8 cellular contexts compared by ENCODE assay signal in genomic region chr4:82373816-82374740, GRCh38. TPM values are rescaled to one million over a fixed set of nuclear protein-coding genes. Genes with fewer than 3 reads are reported as not detected.
DNase-seq lines count a peak whose midpoint lies in the region; ATAC-seq and TF ChIP-seq lines count a peak whose summit lies in the region.

HNRNPD (minus strand) TSS chr4:82373991; CDS start chr4:82373678, 313 bp downstream.

- TF ChIP-seq POLR2A in spleen (IDR thresholded peaks at IDR 0.05): peak; percentile 24 to 92 (median 63)

- no peaks in the 10 kb centered on the region for H3K9me3 ChIP-seq in spleen

- intact Hi-C loops in spleen (cut with DNase I; ENCODE audit: low total_unique reads): loop anchor here (5.0 kb wide), 1 partner anchor 53 kb away; no protein-coding TSS in a partner anchor

- ATAC-seq in GM19023 (IDR thresholded peaks at IDR 0.05; ENCODE audit: unreplicated experiment): peak; percentile 94
- ATAC-seq in HG03280 (IDR thresholded peaks at IDR 0.05; ENCODE audit: unreplicated experiment): peak; percentile 92

- peak within 1 kb of the TSS; percentile 79 to 97 (median 88) for H3K4me3 ChIP-seq in spleen

- TF ChIP-seq CTCF in spleen (IDR thresholded peaks at IDR 0.05 in 8 of 11, conservative IDR thresholded peaks at IDR 0.05 in 3 of 11): peak in 3 of 11 experiments; percentile 4 to 26 (median 5)

- peak within 1 kb of the TSS; percentile 97 to 100 (median 100) for H3K27ac ChIP-seq in spleen

- peaks cover 0 to 16% (median 2%) of the 10 kb centered on the region in 6 donors for H3K36me3 ChIP-seq in spleen

- 0 to 1% (median 0%) methylated on average over 81 to 85 of the region's 85 CpGs for WGBS in spleen, 5 donors

- H3K27me3 ChIP-seq in spleen (replicated peaks in 1 of 7): no peaks in the 10 kb centered on the region

- DNase-seq in AG08396 (ENCODE audit: low spot score) (peak; percentile 97), NCI-H345 treated with DMSO at 0.1 percent for 48 hours (lab: John Stamatoyannopoulos, UW; ENCODE audit: unreplicated experiment) (peak; percentile 93), inferior parietal cortex (ENCODE audit: extremely low spot score) (peak; percentile 98), spleen (peak; percentile 98)
- DNase-seq in activated CD4-positive, CD25-positive, alpha-beta regulatory T cell (lab: John Stamatoyannopoulos, UW): peak; percentile 68 to 86 (median 82)
- DNase-seq in central memory CD4-positive, alpha-beta T cell: peak; percentile 94

- peaks cover 29 to 69% (median 47%) of the 10 kb centered on the region in 6 donors for H3K4me1 ChIP-seq in spleen

RNA-seq across cellular contexts. Expression of gene HNRNPD, which starts in this region (rescaled TPM):
- total RNA-seq in spleen: 100 to 1,000 TPM; 135 to 208 (median 192) TPM
- polyA plus RNA-seq in spleen: 100 to 1,000 TPM; 164 to 200 (median 174) TPM

Comparison
In these comparisons a context has a peak if more than half of its experiments do, and no peak if none do; other contexts are left out.
1. Peak in every context shown above with its lines: DNase-seq, ATAC-seq, H3K4me3 ChIP-seq and H3K27ac ChIP-seq.